ENCODE assay signal across 7 cellular contexts in the genomic region with DNA sequence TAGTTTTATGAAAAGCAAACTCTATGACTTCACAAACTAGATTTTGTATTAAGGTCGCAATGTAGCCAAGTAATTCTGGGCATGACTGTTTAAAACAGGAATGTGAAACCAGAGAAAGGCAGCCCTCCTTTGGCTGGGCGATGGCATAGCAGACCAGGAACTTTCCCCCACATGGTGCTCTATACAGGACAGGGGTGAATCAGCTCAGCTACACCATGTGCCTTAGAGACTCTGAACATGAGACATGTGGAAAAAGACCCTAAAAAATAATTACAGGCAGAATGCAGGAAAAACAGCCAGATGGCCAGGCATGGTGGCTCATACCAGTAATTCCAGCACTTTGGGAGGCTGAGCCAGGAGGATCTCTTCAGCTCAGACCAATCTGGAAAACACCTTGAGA. TPM values are rescaled to one million over a fixed set of nuclear protein-coding genes. Genes with fewer than 3 reads are reported as not detected.
DNase-seq lines count a peak whose midpoint lies in the region; ATAC-seq lines count a peak whose summit lies in the region.
"Not testable (repeated sequence)": the region's sequence is repeated elsewhere in the genome, so short reads cannot be mapped to it uniquely, and the experiment has no call there.

No MANE protein-coding gene starts in this region.

- ATAC-seq in esophagus mucosa (peak; percentile 41), left cardiac atrium (peak; percentile 70 to 85)

- not testable (repeated sequence) for H3K36me3 ChIP-seq in skeletal muscle tissue (ENCODE audit: control insufficient read depth in 3 of 3, insufficient read depth in 3 of 3, low read length in 3 of 3)

- H3K4me3 ChIP-seq in skeletal muscle tissue (ENCODE audit: low read length in 3 of 3), result not testable (repeated sequence)

- H3K9ac ChIP-seq in skeletal muscle tissue (ENCODE audit: low read depth in 1 of 3, low read length in 3 of 3), result not testable (repeated sequence)

- H3K27ac ChIP-seq in skeletal muscle tissue (ENCODE audit: low read depth, low read length), result peak overlapping the region; percentile 39

- not testable (repeated sequence) for H3K27me3 ChIP-seq in skeletal muscle tissue (ENCODE audit: control insufficient read depth in 3 of 3, insufficient read depth in 3 of 3, low read length in 3 of 3)

- intact Hi-C loops in left cardiac atrium (cut with DNase I), result not testable (repeated sequence)

- DNase-seq in ELR (ENCODE audit: low read depth) (peak; percentile 64), MV-4-11 (lab: John Stamatoyannopoulos, UW) (peak; percentile 5), astrocyte of the hippocampus (ENCODE audit: low read depth, low spot score) (peak; percentile 56), lung microvascular endothelial cell (ENCODE audit: low read depth in 2 of 2) (peak; percentile 51 to 86)
- not testable (repeated sequence) for DNase-seq in left cardiac atrium

- H3K4me1 ChIP-seq in skeletal muscle tissue (ENCODE audit: control insufficient read depth in 3 of 3, insufficient read depth in 3 of 3, low read length in 3 of 3), result peaks cover 9 to 25% (median 15%) of the 10 kb centered on the region in 3 donors

- not testable (repeated sequence) for H3K9me3 ChIP-seq in skeletal muscle tissue (ENCODE audit: control insufficient read depth in 3 of 3, low read length in 3 of 3)

RNA-seq across cellular contexts. Expression of a gene that starts 20.3 kb away (rescaled TPM):
- total RNA-seq in esophagus mucosa (54.2 TPM), left cardiac atrium (100 to 1,000 TPM; 119 to 147 TPM), lung microvascular endothelial cell (8.7 and 18.7 TPM in 2 replicates), skeletal muscle tissue (9.9 TPM)
